In genomic region chr12:114708598-114708997, GRCh38 we compare ENCODE assay signal across 3 cellular contexts. TPM values are rescaled to one million over a fixed set of nuclear protein-coding genes. Genes with fewer than 3 reads are reported as not detected.
"Had no signal": no experiment of that assay in that cellular context is flagged by ENCODE, and none has a peak within 500 bp of the region (broad histone marks: within the 10 kb centered on the region; RNA-seq: fewer than 3 reads in every experiment).

No MANE protein-coding gene starts in this region.

RNA-seq across cellular contexts. Expression of gene TBX3, which starts 24.6 kb away (rescaled TPM):
- total RNA-seq: OCI-LY7, PC-9, SJCRH30 had no signal
